Comparison of ENCODE assay signal across 1 cellular context in the genomic region with DNA sequence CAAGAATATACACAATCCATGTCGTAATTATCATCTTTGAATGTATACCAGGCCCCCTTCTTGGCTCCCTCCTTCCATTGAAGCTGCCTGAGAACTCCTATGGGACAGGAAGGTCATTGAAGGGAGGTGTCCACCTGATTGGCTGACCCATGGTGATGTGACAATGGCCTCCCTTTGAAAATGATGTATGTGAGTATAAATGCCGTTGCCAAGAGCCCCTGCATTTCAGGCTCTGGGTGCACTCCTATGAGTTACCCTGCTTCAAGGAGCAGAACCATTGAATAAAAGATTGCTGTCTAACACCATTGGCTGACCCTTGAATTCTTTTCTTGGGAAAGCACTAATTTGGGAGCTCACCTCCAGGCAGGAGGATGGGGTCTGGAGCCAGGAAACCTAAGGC.
TF ChIP-seq lines count a peak whose summit lies in the region.

SPATA19 (minus strand) TSS at position 101 of the 400 bp plus-strand sequence; CDS start at position 34, 67 bp downstream.

TF ChIP-seq in IMR-90, 13 proteins besides CTCF, POLR2A, EP300 and RAD21 (continued from another document):
- no peak for TF ChIP-seq MAZ (IDR thresholded peaks at IDR 0.05; ENCODE audit: borderline replicate concordance, low read depth, low read length)
